ENCODE assay signal across 23 cellular contexts in the genomic region with DNA sequence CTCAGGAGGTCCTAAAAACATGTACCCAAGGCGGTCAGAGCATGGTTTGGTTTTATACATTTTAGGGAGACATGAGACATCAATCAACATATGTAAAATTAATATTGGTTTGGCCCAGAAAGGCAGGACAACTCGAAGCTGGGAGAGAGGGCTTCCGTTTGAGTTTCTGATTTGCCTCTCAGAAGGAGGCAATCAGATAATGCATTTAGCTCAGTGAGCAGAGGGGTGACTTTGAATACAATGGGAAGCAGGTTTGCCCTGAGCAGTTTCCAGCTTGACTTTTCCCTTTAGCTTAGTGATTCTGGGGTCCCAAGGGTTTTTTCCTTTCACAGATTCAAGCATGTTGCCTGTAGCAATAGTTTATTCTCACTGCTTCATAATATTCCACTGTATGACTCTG. TPM values are rescaled to one million over a fixed set of nuclear protein-coding genes. Genes with fewer than 3 reads are reported as not detected.
DNase-seq lines count a peak whose midpoint lies in the region; ATAC-seq, FAIRE-seq and TF ChIP-seq lines count a peak whose summit lies in the region.
"Had no signal": no experiment of that assay in that cellular context is flagged by ENCODE, and none has a peak within 500 bp of the region (broad histone marks: within the 10 kb centered on the region; RNA-seq: fewer than 3 reads in every experiment).

No MANE protein-coding gene starts in this region.

- H2AFZ ChIP-seq in K562 (ENCODE audit: low read depth, low read length) (no peak overlapping the region), neural progenitor cell (replicated peaks) (no peak overlapping the region)

- H3K27ac ChIP-seq in cardiac muscle cell: peak overlapping the region; percentile 3
- no peak overlapping the region for H3K27ac ChIP-seq in K562 (ENCODE audit: extremely low read depth, low read depth, low read length)
- no peak overlapping the region for H3K27ac ChIP-seq in neural progenitor cell
- H3K27ac ChIP-seq: SJCRH30 had no signal

- DNase-seq in cardiac muscle cell (ENCODE audit: low read depth in 1 of 2, low spot score in 1 of 2) (no peak), Right ventricle myocardium superior (no peak), K562 (ENCODE audit: extremely low read depth in 1 of 4, low spot score in 3 of 4) (no peak), neural progenitor cell (ENCODE audit: low spot score) (peak; percentile 19), NCI-H1048 (lab: John Stamatoyannopoulos, UW) (no peak)
- DNase-seq in activated T-cell treated with anti-CD3 and anti-CD28 coated beads, Interleukin-2, amount 50 U/mL, for 1 hour: no peak
- DNase-seq: 8988T, ACHN, DMS153, DND-41, KG1, MM.1S, NCI-H1417, NCI-H187, NCI-H2081 treated with DMSO at 0.1 percent for 48 hours, NCI-H524, NCI-H774, PC-3, SJCRH30 had no signal

- H3K9ac ChIP-seq in K562 (ENCODE audit: insufficient read depth in 1 of 2, low read depth in 2 of 2, low read length in 2 of 2) (no peak overlapping the region), neural progenitor cell (no peak overlapping the region)

- CTCF ChIA-PET in K562 (lab: Yijun Ruan, JAX; ENCODE audit: low intra/inter-chr PET ratio): no interaction called here

- POLR2A ChIA-PET in K562 (lab: Yijun Ruan, JAX): interaction anchor here (1.1 kb wide), 1 partner anchor 11 kb away, joined by 3 read pairs; no protein-coding TSS in a partner anchor

- no peak overlapping the region for H3K27ac Mint-ChIP-seq in neural progenitor cell

- no TSS peak for BruUV-seq in K562 (replicated peaks; lab: Mats Ljungman, UMichigan)

- no peak overlapping the region for H3K4me3 ChIP-seq in cardiac muscle cell
- no peak overlapping the region for H3K4me3 ChIP-seq in K562
- no peak overlapping the region for H3K4me3 ChIP-seq in neural progenitor cell
- H3K4me3 ChIP-seq: SJCRH30 had no signal

- peaks cover 32% of the 10 kb centered on the region for H3K9me3 Mint-ChIP-seq in neural progenitor cell

- H3K4me3 Mint-ChIP-seq in neural progenitor cell: no peak overlapping the region

- H3K27me3 ChIP-seq in cardiac muscle cell (no peaks in the 10 kb centered on the region), K562 (ENCODE audit: control insufficient read depth in 2 of 2, insufficient read depth in 2 of 2, low read length in 2 of 2) (no peaks in the 10 kb centered on the region), neural progenitor cell (no peaks in the 10 kb centered on the region)
- H3K27me3 ChIP-seq: SJCRH30 had no signal

- H3K4me1 ChIP-seq in cardiac muscle cell (ENCODE audit: low read depth) (no peaks in the 10 kb centered on the region), K562 (replicated peaks in 1 of 2; ENCODE audit: control insufficient read depth in 2 of 2, insufficient read depth in 2 of 2, low read length in 2 of 2) (no peaks in the 10 kb centered on the region), neural progenitor cell (peaks cover 24% of the 10 kb centered on the region)

- H3K4me1 Mint-ChIP-seq in neural progenitor cell: no peaks in the 10 kb centered on the region

- TF ChIP-seq CTCF in cardiac muscle cell (IDR thresholded peaks at IDR 0.05; ENCODE audit: low read depth, low read length): no peak
- TF ChIP-seq CTCF in K562 (IDR thresholded peaks at IDR 0.05 in 2 of 3, conservative IDR thresholded peaks at IDR 0.05 in 1 of 3; ENCODE audit: insufficient read depth in 2 of 3, low read depth in 1 of 3, low read length in 3 of 3): no peak
- no peak for TF ChIP-seq CTCF in neural progenitor cell (IDR thresholded peaks at IDR 0.05)

- H4K20me1 ChIP-seq in K562 (replicated peaks; ENCODE audit: control insufficient read depth, insufficient read depth, low read length) (no peaks in the 10 kb centered on the region), neural progenitor cell (ENCODE audit: low read depth) (peaks cover 40% of the 10 kb centered on the region)

- peaks cover 3% of the 10 kb centered on the region for H3F3A ChIP-seq in neural progenitor cell (ENCODE audit: low read depth)

- H3K36me3 ChIP-seq in cardiac muscle cell (no peaks in the 10 kb centered on the region), K562 (ENCODE audit: control insufficient read depth, insufficient read depth, low read length) (no peaks in the 10 kb centered on the region), neural progenitor cell (no peaks in the 10 kb centered on the region)

- H3K79me2 ChIP-seq in K562 (ENCODE audit: control insufficient read depth, insufficient read depth, low read length) (peaks cover 68% of the 10 kb centered on the region), neural progenitor cell (ENCODE audit: low read depth) (peaks cover 98% of the 10 kb centered on the region)

- no peak for TF ChIP-seq EP300 in K562 (IDR thresholded peaks at IDR 0.05; ENCODE audit: low read length)

- no peak overlapping the region for H3K4me2 ChIP-seq in K562 (ENCODE audit: insufficient read depth, low read length)
- no peak overlapping the region for H3K4me2 ChIP-seq in neural progenitor cell

- no peak for ATAC-seq in Right ventricle myocardium superior (ENCODE audit: poor library complexity)
- ATAC-seq in K562: peak; percentile 60; the same call in 2 of the 3 replicates
- ATAC-seq in GM21529 (IDR thresholded peaks at IDR 0.05; ENCODE audit: unreplicated experiment): no peak
- ATAC-seq: PC-3, SK-N-SH treated with all-trans-retinoic acid at 6 μM for 48 hours had no signal

- no peaks in the 10 kb centered on the region for H3K27me3 Mint-ChIP-seq in neural progenitor cell (ENCODE audit: insufficient read depth, low read depth)

- H3K36me3 Mint-ChIP-seq in neural progenitor cell: peaks cover 25% of the 10 kb centered on the region

- no peaks in the 10 kb centered on the region for H3K9me1 ChIP-seq in K562 (ENCODE audit: control insufficient read depth, insufficient read depth, low read length)

- no peak for TF ChIP-seq POLR2A in K562 (conservative IDR thresholded peaks at IDR 0.05)

- H3K9me3 ChIP-seq in cardiac muscle cell (ENCODE audit: low read depth) (no peaks in the 10 kb centered on the region), K562 (replicated peaks; ENCODE audit: control insufficient read depth, insufficient read depth, low read depth, low read length) (no peaks in the 10 kb centered on the region), neural progenitor cell (ENCODE audit: low read depth) (no peaks in the 10 kb centered on the region)

- in situ Hi-C loops in K562 (cut with MboI): no loop called here

- no peak for FAIRE-seq in K562 (lab: Jason Lieb, UNC)
- FAIRE-seq: GM12892, HTR-8/SVneo had no signal

- TF ChIP-seq RAD21 in K562 (CRISPR knock-in tag; conservative IDR thresholded peaks at IDR 0.05 in 1 of 2, IDR thresholded peaks at IDR 0.05 in 1 of 2): no peak

- intact Hi-C loops in Right ventricle myocardium superior (cut with DNase I): no loop called here
- intact Hi-C loops in K562 (cut with micrococcal nuclease): no loop called here

- 34% methylated on average over 3 of the region's 3 CpGs for WGBS in K562 (ENCODE audit: insufficient coverage, low coverage, missing lambda C conversion rate)

TF ChIP-seq in K562, 482 proteins besides CTCF, POLR2A, EP300 and RAD21 (continues in another document):
- TF ChIP-seq JUNB (CRISPR knock-in tag; conservative IDR thresholded peaks at IDR 0.05): no peak
- TF ChIP-seq ZNF239 (CRISPR knock-in tag; IDR thresholded peaks at IDR 0.05): no peak
- TF ChIP-seq, protein P1, sequence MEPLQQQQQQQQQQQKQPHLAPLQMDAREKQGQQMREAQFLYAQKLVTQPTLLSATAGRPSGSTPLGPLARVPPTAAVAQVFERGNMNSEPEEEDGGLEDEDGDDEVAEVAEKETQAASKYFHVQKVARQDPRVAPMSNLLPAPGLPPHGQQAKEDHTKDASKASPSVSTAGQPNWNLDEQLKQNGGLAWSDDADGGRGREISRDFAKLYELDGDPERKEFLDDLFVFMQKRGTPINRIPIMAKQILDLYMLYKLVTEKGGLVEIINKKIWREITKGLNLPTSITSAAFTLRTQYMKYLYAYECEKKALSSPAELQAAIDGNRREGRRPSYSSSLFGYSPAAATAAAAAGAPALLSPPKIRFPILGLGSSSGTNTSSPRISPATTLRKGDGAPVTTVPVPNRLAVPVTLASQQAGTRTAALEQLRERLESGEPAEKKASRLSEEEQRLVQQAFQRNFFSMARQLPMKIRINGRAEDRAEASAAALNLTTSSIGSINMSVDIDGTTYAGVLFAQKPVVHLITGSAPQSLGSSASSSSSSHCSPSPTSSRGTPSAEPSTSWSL (CRISPR knock-in tag; IDR thresholded peaks at IDR 0.05; ENCODE audit: borderline replicate concordance): no peak
- no peak for TF ChIP-seq POLR2B (IDR thresholded peaks at IDR 0.05; ENCODE audit: low read depth, partially characterized antibody)
- no peak for TF ChIP-seq MAFG (tag; conservative IDR thresholded peaks at IDR 0.05)
- TF ChIP-seq RBM15 (IDR thresholded peaks at IDR 0.05; ENCODE audit: insufficient read depth, low read length): no peak
- no peak for TF ChIP-seq ZBTB17 (CRISPR knock-in tag; IDR thresholded peaks at IDR 0.05)
- no peak for TF ChIP-seq SETDB1 (IDR thresholded peaks at IDR 0.05; ENCODE audit: low read length)
- TF ChIP-seq FOXP1 (CRISPR knock-in tag; IDR thresholded peaks at IDR 0.05): no peak
- no peak for TF ChIP-seq ZNF445 (CRISPR knock-in tag; IDR thresholded peaks at IDR 0.05; ENCODE audit: low read depth)
- no peak for TF ChIP-seq RBM22 (IDR thresholded peaks at IDR 0.05; ENCODE audit: low read depth, low read length, poor library complexity, severe bottlenecking)

RNA-seq across cellular contexts. Expression of a gene that starts 12.6 kb away (rescaled TPM):
- total RNA-seq in cardiac muscle cell (13.6 and 17.1 TPM in 2 replicates), Right ventricle myocardium superior (12.9 TPM), K562 (2014; rRNA removed) (1.8 and 2.7 TPM in 2 replicates), K562 (2014; rRNA removed; fragmentation: Illumina TruSeq; extraction: Trizol) (4.3 and 5.4 TPM in 2 replicates), K562 (2015; rRNA removed; fragmentation: Illumina TruSeq; extraction: Trizol) (3.8 and 4.1 TPM in 2 replicates), K562 (2021) (3.8 and 4.5 TPM in 2 replicates), neural progenitor cell (ENCODE audit: low replicate concordance) (13.3 and 19.8 TPM in 2 replicates)
- polyA plus RNA-seq in cardiac muscle cell (3.4 and 5.2 TPM in 2 replicates), K562 (2011; rRNA removed) (5.5 and 6.1 TPM in 2 replicates), K562 (2014; fragmentation: Illumina TruSeq; extraction: Trizol) (2.7 and 3.0 TPM in 2 replicates), K562 (2014; fragmentation: Nextera tagmentation; extraction: Ambion mirVana) (under 1 TPM; 0.53 to 0.95 TPM), K562 (2014; rRNA removed) (4.9 and 5.9 TPM in 2 replicates)
- 9.1 and 30.1 TPM in 2 replicates for total RNA-seq in K562 (2011; cell fraction: chromatin; rRNA removed; ENCODE audit: low replicate concordance)
- 3.4 and 5.7 TPM in 2 replicates for total RNA-seq in K562 (2011; cell fraction: nucleolus; rRNA removed)
- 10.6 and 16.4 TPM in 2 replicates for total RNA-seq in K562 (2011; cell fraction: nucleoplasm; rRNA removed)
- polyA plus RNA-seq in K562 (2011; cell fraction: cytosol; rRNA removed): 1.8 and 2.1 TPM in 2 replicates
- 11.2 and 12.4 TPM in 2 replicates for polyA plus RNA-seq in K562 (2011; cell fraction: nucleus; rRNA removed)
- 2.0 and 2.7 TPM in 2 replicates for polyA plus RNA-seq in K562 (2012)
- polyA minus RNA-seq in K562 (2011; rRNA and poly(A)+ RNA removed): 9.4 and 11.6 TPM in 2 replicates
- polyA minus RNA-seq in K562 (2011; cell fraction: cytosol; rRNA and poly(A)+ RNA removed): 2.3 and 2.6 TPM in 2 replicates
- polyA minus RNA-seq in K562 (2011; cell fraction: nucleus; rRNA and poly(A)+ RNA removed): 8.6 and 19.4 TPM in 2 replicates
